ENCODE assay signal across 8 cellular contexts in the genomic region with DNA sequence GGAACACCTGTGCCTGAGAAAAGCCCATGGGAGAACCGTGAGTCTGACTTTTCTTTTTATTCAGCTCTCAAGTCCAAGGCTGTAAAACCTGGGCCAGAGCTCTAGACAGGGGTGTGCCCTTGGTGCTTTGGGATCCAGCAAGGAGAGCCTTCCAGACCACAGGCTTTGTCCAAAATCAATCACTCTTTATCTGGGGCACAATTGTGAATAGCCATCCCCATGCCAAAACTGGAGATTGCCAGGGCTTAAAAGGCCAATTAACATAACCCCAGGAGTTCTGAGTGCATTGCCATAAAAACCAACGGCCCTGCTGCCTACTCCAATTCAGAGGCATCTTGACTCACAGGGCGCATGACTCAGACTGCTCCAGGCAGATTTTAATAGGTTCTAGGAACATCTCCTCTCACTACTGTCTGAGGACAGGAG.
DNase-seq lines count a peak whose midpoint lies in the region; FAIRE-seq and TF ChIP-seq lines count a peak whose summit lies in the region.

No MANE protein-coding gene starts in this region.

- FAIRE-seq in GM12892 (lab: Jason Lieb, UNC): no peak

- H3K4me3 ChIP-seq in ascending aorta: no peak overlapping the region

- intact Hi-C loops in ascending aorta (cut with DNase I): no loop called here

- H3K27me3 ChIP-seq in ascending aorta: no peaks in the 10 kb centered on the region

- TF ChIP-seq POLR2A in GM12892 (IDR thresholded peaks at IDR 0.05; ENCODE audit: low read depth, low read length): no peak

- H3K4me1 ChIP-seq in ascending aorta: no peaks in the 10 kb centered on the region

- no peak for TF ChIP-seq CTCF in ascending aorta (IDR thresholded peaks at IDR 0.05)

- DNase-seq in DMS79 (lab: John Stamatoyannopoulos, UW) (peak; percentile 88), NCI-H146 treated with DMSO at 0.1 percent for 48 hours (lab: John Stamatoyannopoulos, UW; ENCODE audit: unreplicated experiment) (peak; percentile 38), astrocyte of the hippocampus (ENCODE audit: low read depth, low spot score) (peak; percentile 87), medulla oblongata (ENCODE audit: extremely low spot score) (peak; percentile 57), cerebellar nuclear complex (lab: John Stamatoyannopoulos, UW) (no peak), ascending aorta (ENCODE audit: low spot score in 2 of 2) (no peak), GM12892 (ENCODE audit: insufficient read length) (no peak), activated T-cell treated with anti-CD3 and anti-CD28 coated beads for 4 hours (no peak)

- no peaks in the 10 kb centered on the region for H3K9me3 ChIP-seq in ascending aorta

- H3K36me3 ChIP-seq in ascending aorta: no peaks in the 10 kb centered on the region

- H3K27ac ChIP-seq in ascending aorta: no peak overlapping the region

Comparison
In these comparisons a context has a peak if more than half of its experiments do, and no peak if none do; other contexts are left out.
1. DNase-seq: peak in DMS79 (single experiment), NCI-H146 treated with DMSO at 0.1 percent for 48 hours (single experiment), astrocyte of the hippocampus (single experiment) and medulla oblongata (single experiment); none in cerebellar nuclear complex (0 of 2), ascending aorta (0 of 2), GM12892 (single experiment) and activated T-cell treated with anti-CD3 and anti-CD28 coated beads for 4 hours (single experiment).